In genomic region chr12:120126635-120127005, GRCh38 we compare ENCODE assay signal across 11 cellular contexts. TPM values are rescaled to one million over a fixed set of nuclear protein-coding genes. Genes with fewer than 3 reads are reported as not detected.
DNase-seq lines count a peak whose midpoint lies in the region; ATAC-seq and TF ChIP-seq lines count a peak whose summit lies in the region.
"Had no signal": no experiment of that assay in that cellular context is flagged by ENCODE, and none has a peak within 500 bp of the region (broad histone marks: within the 10 kb centered on the region; RNA-seq: fewer than 3 reads in every experiment).

No MANE protein-coding gene starts in this region.

- no peak overlapping the region for H3K4me3 ChIP-seq in transverse colon
- H3K4me3 ChIP-seq: Peyer's patch had no signal

- peak overlapping the region; percentile 53 for H3K4me3 Mint-ChIP-seq in activated naive CD4-positive, alpha-beta T cell treated with anti-CD3 and anti-CD28 coated beads, Interleukin-2, amount 50 U/mL, for 24 hours
- H3K4me3 Mint-ChIP-seq in immature natural killer cell = no peak overlapping the region

- DNase-seq in activated naive CD4-positive, alpha-beta T cell treated with Interleukin-2 at 50 U/mL for 16 hours = peak; percentile 15
- DNase-seq in activated naive CD4-positive, alpha-beta T cell treated with anti-CD3 and anti-CD28 coated beads, Interleukin-2, amount 50 U/mL, for 16 hours = no peak
- DNase-seq in immature natural killer cell (no peak), transverse colon (peak; percentile 28), T-helper 1 cell (no peak)
- no peak for DNase-seq in central memory CD4-positive, alpha-beta T cell
- DNase-seq: foreskin keratinocyte, Peyer's patch had no signal

- H3K4me1 ChIP-seq in transverse colon = no peaks in the 10 kb centered on the region
- H3K4me1 ChIP-seq: foreskin keratinocyte had no signal

- H3K36me3 Mint-ChIP-seq in activated naive CD4-positive, alpha-beta T cell treated with anti-CD3 and anti-CD28 coated beads, Interleukin-2, amount 50 U/mL, for 24 hours = peaks cover 12% of the 10 kb centered on the region
- peaks cover 10 to 25% (median 10%) of the 10 kb centered on the region in 3 donors for H3K36me3 Mint-ChIP-seq in immature natural killer cell

- peaks cover 0 to 41% (median 22%) of the 10 kb centered on the region in 4 donors for H3K36me3 ChIP-seq in transverse colon

- no peak for TF ChIP-seq CTCF in transverse colon (IDR thresholded peaks at IDR 0.05)

- TF ChIP-seq POLR2A in transverse colon (IDR thresholded peaks at IDR 0.05) = no peak

- 78% methylated on average over 2 of the region's 2 CpGs; no CpG with 5 or more reads in 1 of the 2 donors for WGBS in transverse colon (ENCODE audit: low coverage in 1 of 2), 2 donors

- H3K27me3 Mint-ChIP-seq in activated naive CD4-positive, alpha-beta T cell treated with anti-CD3 and anti-CD28 coated beads, Interleukin-2, amount 50 U/mL, for 24 hours = no peaks in the 10 kb centered on the region
- peaks cover 0 to 2% (median 0%) of the 10 kb centered on the region in 3 donors for H3K27me3 Mint-ChIP-seq in immature natural killer cell (ENCODE audit: low read depth in 3 of 3)

- H3K4me1 Mint-ChIP-seq in activated naive CD4-positive, alpha-beta T cell treated with anti-CD3 and anti-CD28 coated beads, Interleukin-2, amount 50 U/mL, for 24 hours = peaks cover 50% of the 10 kb centered on the region
- peaks cover 8% of the 10 kb centered on the region in 2 donors for H3K4me1 Mint-ChIP-seq in immature natural killer cell

- no peaks in the 10 kb centered on the region for H3K9me3 Mint-ChIP-seq in activated naive CD4-positive, alpha-beta T cell treated with anti-CD3 and anti-CD28 coated beads, Interleukin-2, amount 50 U/mL, for 24 hours
- H3K9me3 Mint-ChIP-seq in immature natural killer cell = no peaks in the 10 kb centered on the region

- peak overlapping the region in 2 of 4 donors; percentile 17 to 28 for H3K27ac ChIP-seq in transverse colon
- H3K27ac ChIP-seq: foreskin keratinocyte, KMS-11 had no signal

- H3K27me3 ChIP-seq in transverse colon = no peaks in the 10 kb centered on the region
- H3K27me3 ChIP-seq: foreskin keratinocyte, Peyer's patch had no signal

- in situ Hi-C loops in transverse colon (cut with MboI; ENCODE audit: low pct_ligation_motif_present in 1 of 4, low pct_unique_long_range_greater_than_20kb in 1 of 4, low sequenced_read_pairs in 3 of 4) = no loop called here

- intact Hi-C loops in transverse colon (cut with DNase I; ENCODE audit: low total_unique reads) = no loop called here

- ATAC-seq in GM19328 (IDR thresholded peaks at IDR 0.05; ENCODE audit: unreplicated experiment) = no peak
- ATAC-seq: foreskin keratinocyte had no signal

- H3K27ac Mint-ChIP-seq in activated naive CD4-positive, alpha-beta T cell treated with anti-CD3 and anti-CD28 coated beads, Interleukin-2, amount 50 U/mL, for 24 hours = peak overlapping the region; percentile 85
- peak overlapping the region in 4 of 6 donors; percentile 5 to 55 (median 29) for H3K27ac Mint-ChIP-seq in immature natural killer cell

- no peaks in the 10 kb centered on the region for H3K9me3 ChIP-seq in transverse colon
- H3K9me3 ChIP-seq: Peyer's patch had no signal

- TF ChIP-seq EP300 in transverse colon (IDR thresholded peaks at IDR 0.05; ENCODE audit: low read depth) = no peak

RNA-seq across cellular contexts. Expression of gene RAB35, which starts 10.1 kb away (rescaled TPM):
- polyA plus RNA-seq in immature natural killer cell = 10 to 100 TPM; 16.3 to 34.9 (median 26.3) TPM
- total RNA-seq in transverse colon = 10 to 100 TPM; 16.9 to 26.2 (median 22.2) TPM

Comparison
In these comparisons a context has a peak if more than half of its experiments do, and no peak if none do; other contexts are left out.
1. DNase-seq: peak in activated naive CD4-positive, alpha-beta T cell treated with Interleukin-2 at 50 U/mL for 16 hours (single experiment) and transverse colon (single experiment); none in activated naive CD4-positive, alpha-beta T cell treated with anti-CD3 and anti-CD28 coated beads, Interleukin-2, amount 50 U/mL, for 16 hours (single experiment), immature natural killer cell (0 of 3), central memory CD4-positive, alpha-beta T cell (single experiment) and T-helper 1 cell (0 of 5).